ENCODE assay signal across 15 cellular contexts in the genomic region with DNA sequence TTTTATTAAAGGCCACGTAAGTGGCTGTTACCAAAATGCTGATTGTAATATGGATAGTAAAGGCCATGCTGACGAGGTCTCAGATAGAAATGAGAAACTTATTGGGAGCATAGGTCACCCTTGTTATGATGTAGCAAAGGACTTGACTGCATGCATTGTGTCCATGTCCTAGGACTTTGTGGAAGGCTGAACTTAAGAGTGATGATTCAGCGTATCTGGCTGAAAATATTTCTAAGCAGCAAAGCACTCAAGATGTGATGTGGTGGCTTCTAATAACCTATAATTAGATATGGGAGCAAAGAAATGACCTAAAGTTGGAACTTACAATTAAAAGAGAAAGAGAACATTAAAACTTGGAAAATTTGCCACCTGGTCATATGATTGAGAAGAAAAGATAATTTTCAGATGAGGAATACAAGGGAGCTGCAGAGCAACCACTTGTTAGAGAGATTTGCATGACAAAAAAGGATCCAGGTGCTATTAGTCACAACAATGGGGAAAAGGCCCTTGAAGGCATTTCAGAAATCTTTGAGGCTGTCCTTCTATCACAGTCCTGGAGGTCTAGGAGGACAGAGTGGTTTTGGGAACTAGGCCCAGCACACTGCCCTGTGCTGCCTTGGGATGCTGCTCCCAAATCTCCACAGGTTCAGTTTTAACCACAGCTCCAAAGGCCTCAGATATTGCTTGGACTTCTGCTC.
DNase-seq lines count a peak whose midpoint lies in the region; ATAC-seq, FAIRE-seq and TF ChIP-seq lines count a peak whose summit lies in the region.
"Had no signal": no experiment of that assay in that cellular context is flagged by ENCODE, and none has a peak within 500 bp of the region (broad histone marks: within the 10 kb centered on the region; RNA-seq: fewer than 3 reads in every experiment).

No MANE protein-coding gene starts in this region.

- H3K9ac ChIP-seq in HepG2 (ENCODE audit: insufficient read depth, low read depth, low read length) (no peak overlapping the region), NT2/D1 (ENCODE audit: insufficient read length, low read depth) (no peak overlapping the region)
- H3K9ac ChIP-seq: BLaER1 treated with 17β-estradiol and CSF1 and Interleukin-3, amounts not matched to agents 10 nM and 100 nM; GM23248 had no signal

- no peak for TF ChIP-seq CTCF in HepG2 (CRISPR knock-in tag; IDR thresholded peaks at IDR 0.05)
- TF ChIP-seq CTCF in right lobe of liver (IDR thresholded peaks at IDR 0.05), result no peak

- no TSS peak for BruUV-seq in HepG2 (replicated peaks; lab: Mats Ljungman, UMichigan)

- POLR2A ChIA-PET in HepG2 (lab: Yijun Ruan, JAX), result no interaction called here

- FAIRE-seq in HepG2 (lab: Jason Lieb, UNC), result no peak
- FAIRE-seq: G401.6, GM12891 had no signal

- H3K4me1 Mint-ChIP-seq in activated naive CD8-positive, alpha-beta T cell treated with anti-CD3 and anti-CD28 coated beads for 36 hours, result no peaks in the 10 kb centered on the region
- no peaks in the 10 kb centered on the region for H3K4me1 Mint-ChIP-seq in T-helper 17 cell

- no peak for DNase-seq in HepG2 (ENCODE audit: low spot score)
- DNase-seq in right lobe of liver, result no peak
- peak; percentile 25 for DNase-seq in NT2/D1 (ENCODE audit: low read depth, low spot score)
- DNase-seq in iPS DF 19.7 (ENCODE audit: low read depth, low spot score), result peak; percentile 28
- no peak for DNase-seq in activated naive CD8-positive, alpha-beta T cell treated with anti-CD3 and anti-CD28 coated beads for 36 hours
- DNase-seq in T-helper 17 cell, result no peak
- no peak for DNase-seq in NCI-H146 (lab: John Stamatoyannopoulos, UW)
- DNase-seq: 8988T; CD4-positive, alpha-beta T cell; DMS79; GM23248 had no signal

- H3K4me1 ChIP-seq in HepG2 (ENCODE audit: insufficient read depth, low read length) (no peaks in the 10 kb centered on the region), right lobe of liver (peaks cover 0 to 7% (median 0%) of the 10 kb centered on the region in 4 donors), NT2/D1 (ENCODE audit: insufficient read depth, insufficient read length) (no peaks in the 10 kb centered on the region)
- H3K4me1 ChIP-seq: HAP-1 had no signal

- no peaks in the 10 kb centered on the region for H3K27me3 ChIP-seq in HepG2 (ENCODE audit: control insufficient read depth in 1 of 2, insufficient read depth in 2 of 2, low read length in 2 of 2)
- H3K27me3 ChIP-seq in right lobe of liver, result no peaks in the 10 kb centered on the region
- no peaks in the 10 kb centered on the region for H3K27me3 ChIP-seq in NT2/D1 (ENCODE audit: insufficient read depth, insufficient read length)
- H3K27me3 ChIP-seq: BLaER1 treated with 17β-estradiol and CSF1 and Interleukin-3, amounts not matched to agents 10 nM and 100 nM had no signal

- TF ChIP-seq POLR2A in HepG2 (IDR thresholded peaks at IDR 0.05; ENCODE audit: insufficient read depth in 1 of 2, low read depth in 2 of 2, low read length in 2 of 2) (no peak), right lobe of liver (IDR thresholded peaks at IDR 0.05) (no peak)

- no peak for TF ChIP-seq EP300 in HepG2 (IDR thresholded peaks at IDR 0.05; ENCODE audit: low read depth in 2 of 2, low read length in 2 of 2)
- TF ChIP-seq EP300 in HepG2 (CRISPR knock-in tag; IDR thresholded peaks at IDR 0.05; ENCODE audit: borderline replicate concordance), result no peak

- TF ChIP-seq RAD21 in HepG2 (CRISPR knock-in tag; IDR thresholded peaks at IDR 0.05), result no peak

- no peak overlapping the region for H3K27ac Mint-ChIP-seq in activated naive CD8-positive, alpha-beta T cell treated with anti-CD3 and anti-CD28 coated beads for 36 hours
- H3K27ac Mint-ChIP-seq in T-helper 17 cell, result no peak overlapping the region
- H3K27ac Mint-ChIP-seq: CD4-positive, alpha-beta T cell had no signal

- no peak overlapping the region for H3K4me2 ChIP-seq in HepG2 (ENCODE audit: low read depth, low read length)
- H3K4me2 ChIP-seq: BLaER1 treated with 17β-estradiol and CSF1 and Interleukin-3, amounts not matched to agents 10 nM and 100 nM had no signal

- no peak for ATAC-seq in HepG2
- no peak for ATAC-seq in right lobe of liver
- no peak for ATAC-seq in T-helper 17 cell

- no peaks in the 10 kb centered on the region for H3K27me3 Mint-ChIP-seq in activated naive CD8-positive, alpha-beta T cell treated with anti-CD3 and anti-CD28 coated beads for 36 hours
- H3K27me3 Mint-ChIP-seq in T-helper 17 cell, result no peaks in the 10 kb centered on the region
- H3K27me3 Mint-ChIP-seq: CD4-positive, alpha-beta T cell had no signal

- no peaks in the 10 kb centered on the region for H3K36me3 ChIP-seq in HepG2 (replicated peaks in 1 of 2; ENCODE audit: control insufficient read depth in 1 of 2, insufficient read depth in 2 of 2, low read length in 2 of 2)
- no peaks in the 10 kb centered on the region for H3K36me3 ChIP-seq in right lobe of liver
- no peaks in the 10 kb centered on the region for H3K36me3 ChIP-seq in NT2/D1 (ENCODE audit: insufficient read depth, insufficient read length, low read length)
- H3K36me3 ChIP-seq: BLaER1 treated with 17β-estradiol and CSF1 and Interleukin-3, amounts not matched to agents 10 nM and 100 nM; HAP-1 had no signal

- intact Hi-C loops in HepG2 (cut with micrococcal nuclease; ENCODE audit: unreplicated experiment) (no loop called here), right lobe of liver (cut with DNase I) (no loop called here)

- no peak overlapping the region for H2AFZ ChIP-seq in HepG2 (ENCODE audit: low read length)
- H2AFZ ChIP-seq: GM23248 had no signal

- no peaks in the 10 kb centered on the region for H4K20me1 ChIP-seq in HepG2 (ENCODE audit: insufficient read depth, low read length)
- H4K20me1 ChIP-seq: BLaER1 treated with 17β-estradiol and CSF1 and Interleukin-3, amounts not matched to agents 10 nM and 100 nM had no signal

- no peak overlapping the region for H3K4me3 Mint-ChIP-seq in activated naive CD8-positive, alpha-beta T cell treated with anti-CD3 and anti-CD28 coated beads for 36 hours
- H3K4me3 Mint-ChIP-seq in T-helper 17 cell, result no peak overlapping the region
- H3K4me3 Mint-ChIP-seq: CD4-positive, alpha-beta T cell had no signal

- CTCF ChIA-PET in HepG2 (lab: Yijun Ruan, JAX; ENCODE audit: low intra/inter-chr PET ratio, low total read pairs), result no interaction called here

- in situ Hi-C loops in HepG2 (cut with HindIII; ENCODE audit: extremely low pct_ligation_motif_present, low pct_unique_long_range_greater_than_20kb), result no loop called here

- H3K36me3 Mint-ChIP-seq in activated naive CD8-positive, alpha-beta T cell treated with anti-CD3 and anti-CD28 coated beads for 36 hours, result no peaks in the 10 kb centered on the region
- H3K36me3 Mint-ChIP-seq in T-helper 17 cell (ENCODE audit: low read depth), result no peaks in the 10 kb centered on the region

- H3K4me3 ChIP-seq in HepG2 (replicated peaks in 1 of 3; ENCODE audit: insufficient read depth in 1 of 3, low read depth in 2 of 3, low read length in 3 of 3) (no peak overlapping the region), right lobe of liver (no peak overlapping the region), NT2/D1 (ENCODE audit: insufficient read length, low read depth) (no peak overlapping the region)
- H3K4me3 ChIP-seq: BLaER1 treated with 17β-estradiol and CSF1 and Interleukin-3, amounts not matched to agents 10 nM and 100 nM; GM23248; HAP-1 had no signal

- H3K9me3 ChIP-seq in HepG2 (ENCODE audit: low read length) (peaks cover 98% of the 10 kb centered on the region), right lobe of liver (no peaks in the 10 kb centered on the region), NT2/D1 (ENCODE audit: insufficient read depth, low read length) (peaks cover 23% of the 10 kb centered on the region), T-helper 17 cell (ENCODE audit: control insufficient read depth, low read length, poor library complexity, severe bottlenecking) (no peaks in the 10 kb centered on the region)
- H3K9me3 ChIP-seq: BLaER1 treated with 17β-estradiol and CSF1 and Interleukin-3, amounts not matched to agents 10 nM and 100 nM; HAP-1 had no signal

- H3K27ac ChIP-seq in HepG2 (ENCODE audit: extremely low read length, insufficient read depth, low read length), result no peak overlapping the region
- H3K27ac ChIP-seq in right lobe of liver, result no peak overlapping the region
- H3K27ac ChIP-seq: BLaER1 treated with 17β-estradiol and CSF1 and Interleukin-3, amounts not matched to agents 10 nM and 100 nM; GM23248 had no signal

- WGBS in HepG2 (ENCODE audit: low lambda C conversion rate), result 8% methylated on average over 3 of the region's 3 CpGs
- WGBS in right lobe of liver (ENCODE audit: insufficient coverage, low coverage, low lambda C conversion rate, missing lambda C conversion rate), result 56% methylated on average over 3 of the region's 3 CpGs

- no peaks in the 10 kb centered on the region for H3K9me3 Mint-ChIP-seq in activated naive CD8-positive, alpha-beta T cell treated with anti-CD3 and anti-CD28 coated beads for 36 hours

- no peaks in the 10 kb centered on the region for H3K79me2 ChIP-seq in HepG2 (ENCODE audit: insufficient read depth, low read length)

TF ChIP-seq in HepG2, 621 proteins besides CTCF, POLR2A, EP300 and RAD21:
- TF ChIP-seq ZNF234 (CRISPR knock-in tag; conservative IDR thresholded peaks at IDR 0.05), result no peak
- no peak for TF ChIP-seq GATAD2A (CRISPR knock-in tag; IDR thresholded peaks at IDR 0.05)
- TF ChIP-seq MAFF (IDR thresholded peaks at IDR 0.05; ENCODE audit: low read depth, low read length), result peak; percentile 30; the same call in 1 of the 2 replicates
- TF ChIP-seq ATF7 (IDR thresholded peaks at IDR 0.05), result no peak
- no peak for TF ChIP-seq ATF7 (CRISPR knock-in tag; IDR thresholded peaks at IDR 0.05)
- TF ChIP-seq ARHGAP35 (CRISPR knock-in tag; IDR thresholded peaks at IDR 0.05; ENCODE audit: borderline replicate concordance), result no peak
- no peak for TF ChIP-seq ZSCAN21 (CRISPR knock-in tag; IDR thresholded peaks at IDR 0.05; ENCODE audit: borderline replicate concordance)
- TF ChIP-seq, protein P1, sequence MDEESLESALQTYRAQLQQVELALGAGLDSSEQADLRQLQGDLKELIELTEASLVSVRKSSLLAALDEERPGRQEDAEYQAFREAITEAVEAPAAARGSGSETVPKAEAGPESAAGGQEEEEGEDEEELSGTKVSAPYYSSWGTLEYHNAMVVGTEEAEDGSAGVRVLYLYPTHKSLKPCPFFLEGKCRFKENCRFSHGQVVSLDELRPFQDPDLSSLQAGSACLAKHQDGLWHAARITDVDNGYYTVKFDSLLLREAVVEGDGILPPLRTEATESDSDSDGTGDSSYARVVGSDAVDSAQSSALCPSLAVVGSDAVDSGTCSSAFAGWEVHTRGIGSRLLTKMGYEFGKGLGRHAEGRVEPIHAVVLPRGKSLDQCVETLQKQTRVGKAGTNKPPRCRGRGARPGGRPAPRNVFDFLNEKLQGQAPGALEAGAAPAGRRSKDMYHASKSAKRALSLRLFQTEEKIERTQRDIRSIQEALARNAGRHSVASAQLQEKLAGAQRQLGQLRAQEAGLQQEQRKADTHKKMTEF (CRISPR knock-in tag; IDR thresholded peaks at IDR 0.05), result no peak
- peak; percentile 23 to 52; a peak in 1 of 4 replicates for TF ChIP-seq MAFK (conservative IDR thresholded peaks at IDR 0.05 in 1 of 2, IDR thresholded peaks at IDR 0.05 in 1 of 2; ENCODE audit: low read length in 2 of 2)

Comparison
In these comparisons a context has a peak if more than half of its experiments do, and no peak if none do; other contexts are left out.
1. DNase-seq: peak in NT2/D1 (single experiment) and iPS DF 19.7 (single experiment); none in HepG2 (single experiment), right lobe of liver (0 of 3), activated naive CD8-positive, alpha-beta T cell treated with anti-CD3 and anti-CD28 coated beads for 36 hours (single experiment), T-helper 17 cell (0 of 3) and NCI-H146 (single experiment).